11 cellular contexts compared by ENCODE assay signal in the genomic region with DNA sequence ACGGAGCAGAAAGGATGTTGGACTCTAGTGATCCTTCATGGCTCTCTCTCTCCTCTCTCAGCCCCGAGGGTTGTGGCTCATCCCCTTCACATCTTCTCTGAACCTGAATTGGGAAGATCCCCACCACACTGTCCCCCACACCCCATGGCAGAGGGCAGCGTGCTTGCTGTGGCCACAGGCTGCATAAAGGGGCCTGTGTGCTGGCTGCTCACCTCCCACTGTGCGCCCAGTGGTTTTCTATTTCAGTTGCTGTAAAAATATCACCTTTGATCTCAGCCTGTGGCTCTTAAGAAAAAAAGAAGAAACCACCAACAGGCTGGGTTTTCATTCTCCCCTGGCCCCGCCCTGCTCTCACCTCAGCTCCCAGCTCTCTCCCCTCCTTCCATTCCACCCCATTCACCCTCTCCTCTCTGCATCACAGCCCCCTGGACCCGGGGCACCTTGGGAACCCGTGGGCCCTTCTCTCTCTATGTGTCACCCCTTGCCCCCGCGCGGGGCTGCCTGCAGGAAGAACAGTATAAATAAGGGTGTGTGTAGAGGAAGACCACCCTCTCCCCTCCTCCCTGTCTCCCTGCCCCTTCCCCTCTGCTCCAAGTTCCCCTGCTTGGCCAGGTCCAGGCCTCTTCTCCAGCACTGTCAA.
A peak's percentile ranks its signal among the peaks of the same experiment; 100 is the strongest.
DNase-seq lines count a peak whose midpoint lies in the region; ATAC-seq lines count a peak whose summit lies in the region.
"Had no signal": no experiment of that assay in that cellular context is flagged by ENCODE, and none has a peak within 500 bp of the region (broad histone marks: within the 10 kb centered on the region; RNA-seq: fewer than 3 reads in every experiment).

No MANE protein-coding gene starts in this region.

- H3K27me3 Mint-ChIP-seq in activated naive CD4-positive, alpha-beta T cell treated with anti-CD3 and anti-CD28 coated beads, Interleukin-2, amount 10 ng/mL, durations not matched to agents 7 days and 5 days, result peaks cover 79% of the 10 kb centered on the region

- peak overlapping the region; percentile 81 for H3K27ac Mint-ChIP-seq in activated naive CD4-positive, alpha-beta T cell treated with anti-CD3 and anti-CD28 coated beads, Interleukin-2, amount 10 ng/mL, durations not matched to agents 7 days and 5 days
- H3K27ac Mint-ChIP-seq: WTC11 had no signal

- H3K4me3 Mint-ChIP-seq in activated naive CD4-positive, alpha-beta T cell treated with anti-CD3 and anti-CD28 coated beads, Interleukin-2, amount 10 ng/mL, durations not matched to agents 7 days and 5 days, result peak overlapping the region; percentile 36
- H3K4me3 Mint-ChIP-seq: WTC11 had no signal

- peaks cover 7% of the 10 kb centered on the region for H3K36me3 Mint-ChIP-seq in activated naive CD4-positive, alpha-beta T cell treated with anti-CD3 and anti-CD28 coated beads, Interleukin-2, amount 10 ng/mL, durations not matched to agents 7 days and 5 days
- H3K36me3 Mint-ChIP-seq: brain, WTC11 had no signal

- ATAC-seq in GM19351 (IDR thresholded peaks at IDR 0.05; ENCODE audit: unreplicated experiment), result peak; percentile 22
- ATAC-seq in GM18858 (IDR thresholded peaks at IDR 0.05; ENCODE audit: unreplicated experiment), result no peak
- ATAC-seq: left lobe of liver, WTC11 had no signal

- no peaks in the 10 kb centered on the region for H3K9me3 Mint-ChIP-seq in activated naive CD4-positive, alpha-beta T cell treated with anti-CD3 and anti-CD28 coated beads, Interleukin-2, amount 10 ng/mL, durations not matched to agents 7 days and 5 days
- H3K9me3 Mint-ChIP-seq: WTC11 had no signal

- CTCF ChIA-PET in activated naive CD4-positive, alpha-beta T cell treated with anti-CD3 and anti-CD28 coated beads, Interleukin-2, amount 10 ng/mL, durations not matched to agents 7 days and 5 days (lab: Charles Lee), result interaction anchor here (11.0 kb wide), 1 partner anchor 23 kb away, joined by 106 read pairs; a partner anchor contains a TSS

- peak; percentile 68 for DNase-seq in OCI-M1 (lab: John Stamatoyannopoulos, UW)
- DNase-seq in activated naive CD4-positive, alpha-beta T cell treated with anti-CD3 and anti-CD28 coated beads, Interleukin-2, amount 10 ng/mL, durations not matched to agents 7 days and 5 days, result peak; percentile 75
- DNase-seq in stimulated activated CD4-positive, alpha-beta T cell treated with anti-CD3 and anti-CD28 coated beads, Interleukin-4, amount 100 ng/mL, for 1 hour, result peak; percentile 28
- DNase-seq in DMS153 treated with DMSO at 0.1 percent for 48 hours (lab: John Stamatoyannopoulos, UW; ENCODE audit: unreplicated experiment), result no peak
- no peak for DNase-seq in GOT3 (lab: John Stamatoyannopoulos, UW)
- DNase-seq: NCI-H187 had no signal

- H3K4me1 Mint-ChIP-seq in activated naive CD4-positive, alpha-beta T cell treated with anti-CD3 and anti-CD28 coated beads, Interleukin-2, amount 10 ng/mL, durations not matched to agents 7 days and 5 days, result peaks cover 63% of the 10 kb centered on the region

Comparison
In these comparisons a context has a peak if more than half of its experiments do, and no peak if none do; other contexts are left out.
1. DNase-seq: peak in OCI-M1 (single experiment), activated naive CD4-positive, alpha-beta T cell treated with anti-CD3 and anti-CD28 coated beads, Interleukin-2, amount 10 ng/mL, durations not matched to agents 7 days and 5 days (single experiment) and stimulated activated CD4-positive, alpha-beta T cell treated with anti-CD3 and anti-CD28 coated beads, Interleukin-4, amount 100 ng/mL, for 1 hour (single experiment); none in DMS153 treated with DMSO at 0.1 percent for 48 hours (single experiment) and GOT3 (single experiment).